ENCODE assay signal across 1 cellular context in the genomic region with DNA sequence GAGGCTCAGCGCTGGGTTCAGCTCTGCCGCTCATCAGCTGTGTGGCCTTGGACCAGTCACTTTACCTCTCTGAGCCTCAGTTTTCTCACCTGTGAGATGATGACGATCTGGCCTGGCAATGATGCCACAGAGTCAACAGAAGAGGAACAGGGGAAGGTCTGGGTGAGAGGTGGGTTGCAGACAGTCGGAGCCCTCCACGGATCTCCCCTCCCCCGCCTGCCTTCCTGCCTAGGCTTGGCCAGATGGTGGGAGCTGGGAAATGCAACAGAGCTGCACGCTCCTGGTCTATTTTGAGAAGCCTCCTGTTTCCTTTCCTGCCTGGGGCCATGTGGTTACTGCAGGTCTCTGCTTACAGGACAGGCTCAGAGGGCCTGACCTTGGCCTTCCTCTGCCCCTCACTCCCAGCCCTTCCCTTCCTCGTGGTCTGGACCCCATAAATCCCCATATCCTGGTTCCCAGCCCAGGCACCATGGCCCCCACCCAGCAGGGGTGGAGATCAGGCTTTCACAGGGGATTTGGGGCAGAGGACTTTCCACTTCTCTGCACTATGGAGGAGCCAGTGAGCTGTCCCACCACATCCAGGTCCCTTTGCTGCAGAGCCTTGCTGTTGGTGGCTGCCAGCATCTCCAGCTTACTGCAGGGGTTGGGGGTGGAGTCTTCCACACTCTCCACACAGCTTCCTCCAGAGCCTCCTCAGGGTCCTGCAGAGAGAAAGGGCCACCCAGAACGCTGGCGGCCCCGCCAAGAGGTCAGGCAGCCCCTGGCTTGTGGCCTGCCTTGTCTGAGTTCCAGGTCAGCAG.
TF ChIP-seq lines count a peak whose summit lies in the region.

No MANE protein-coding gene starts in this region.

TF ChIP-seq in GM23338, 12 proteins besides CTCF, POLR2A, EP300 and RAD21 (continued from another document):
- TF ChIP-seq, protein P1, sequence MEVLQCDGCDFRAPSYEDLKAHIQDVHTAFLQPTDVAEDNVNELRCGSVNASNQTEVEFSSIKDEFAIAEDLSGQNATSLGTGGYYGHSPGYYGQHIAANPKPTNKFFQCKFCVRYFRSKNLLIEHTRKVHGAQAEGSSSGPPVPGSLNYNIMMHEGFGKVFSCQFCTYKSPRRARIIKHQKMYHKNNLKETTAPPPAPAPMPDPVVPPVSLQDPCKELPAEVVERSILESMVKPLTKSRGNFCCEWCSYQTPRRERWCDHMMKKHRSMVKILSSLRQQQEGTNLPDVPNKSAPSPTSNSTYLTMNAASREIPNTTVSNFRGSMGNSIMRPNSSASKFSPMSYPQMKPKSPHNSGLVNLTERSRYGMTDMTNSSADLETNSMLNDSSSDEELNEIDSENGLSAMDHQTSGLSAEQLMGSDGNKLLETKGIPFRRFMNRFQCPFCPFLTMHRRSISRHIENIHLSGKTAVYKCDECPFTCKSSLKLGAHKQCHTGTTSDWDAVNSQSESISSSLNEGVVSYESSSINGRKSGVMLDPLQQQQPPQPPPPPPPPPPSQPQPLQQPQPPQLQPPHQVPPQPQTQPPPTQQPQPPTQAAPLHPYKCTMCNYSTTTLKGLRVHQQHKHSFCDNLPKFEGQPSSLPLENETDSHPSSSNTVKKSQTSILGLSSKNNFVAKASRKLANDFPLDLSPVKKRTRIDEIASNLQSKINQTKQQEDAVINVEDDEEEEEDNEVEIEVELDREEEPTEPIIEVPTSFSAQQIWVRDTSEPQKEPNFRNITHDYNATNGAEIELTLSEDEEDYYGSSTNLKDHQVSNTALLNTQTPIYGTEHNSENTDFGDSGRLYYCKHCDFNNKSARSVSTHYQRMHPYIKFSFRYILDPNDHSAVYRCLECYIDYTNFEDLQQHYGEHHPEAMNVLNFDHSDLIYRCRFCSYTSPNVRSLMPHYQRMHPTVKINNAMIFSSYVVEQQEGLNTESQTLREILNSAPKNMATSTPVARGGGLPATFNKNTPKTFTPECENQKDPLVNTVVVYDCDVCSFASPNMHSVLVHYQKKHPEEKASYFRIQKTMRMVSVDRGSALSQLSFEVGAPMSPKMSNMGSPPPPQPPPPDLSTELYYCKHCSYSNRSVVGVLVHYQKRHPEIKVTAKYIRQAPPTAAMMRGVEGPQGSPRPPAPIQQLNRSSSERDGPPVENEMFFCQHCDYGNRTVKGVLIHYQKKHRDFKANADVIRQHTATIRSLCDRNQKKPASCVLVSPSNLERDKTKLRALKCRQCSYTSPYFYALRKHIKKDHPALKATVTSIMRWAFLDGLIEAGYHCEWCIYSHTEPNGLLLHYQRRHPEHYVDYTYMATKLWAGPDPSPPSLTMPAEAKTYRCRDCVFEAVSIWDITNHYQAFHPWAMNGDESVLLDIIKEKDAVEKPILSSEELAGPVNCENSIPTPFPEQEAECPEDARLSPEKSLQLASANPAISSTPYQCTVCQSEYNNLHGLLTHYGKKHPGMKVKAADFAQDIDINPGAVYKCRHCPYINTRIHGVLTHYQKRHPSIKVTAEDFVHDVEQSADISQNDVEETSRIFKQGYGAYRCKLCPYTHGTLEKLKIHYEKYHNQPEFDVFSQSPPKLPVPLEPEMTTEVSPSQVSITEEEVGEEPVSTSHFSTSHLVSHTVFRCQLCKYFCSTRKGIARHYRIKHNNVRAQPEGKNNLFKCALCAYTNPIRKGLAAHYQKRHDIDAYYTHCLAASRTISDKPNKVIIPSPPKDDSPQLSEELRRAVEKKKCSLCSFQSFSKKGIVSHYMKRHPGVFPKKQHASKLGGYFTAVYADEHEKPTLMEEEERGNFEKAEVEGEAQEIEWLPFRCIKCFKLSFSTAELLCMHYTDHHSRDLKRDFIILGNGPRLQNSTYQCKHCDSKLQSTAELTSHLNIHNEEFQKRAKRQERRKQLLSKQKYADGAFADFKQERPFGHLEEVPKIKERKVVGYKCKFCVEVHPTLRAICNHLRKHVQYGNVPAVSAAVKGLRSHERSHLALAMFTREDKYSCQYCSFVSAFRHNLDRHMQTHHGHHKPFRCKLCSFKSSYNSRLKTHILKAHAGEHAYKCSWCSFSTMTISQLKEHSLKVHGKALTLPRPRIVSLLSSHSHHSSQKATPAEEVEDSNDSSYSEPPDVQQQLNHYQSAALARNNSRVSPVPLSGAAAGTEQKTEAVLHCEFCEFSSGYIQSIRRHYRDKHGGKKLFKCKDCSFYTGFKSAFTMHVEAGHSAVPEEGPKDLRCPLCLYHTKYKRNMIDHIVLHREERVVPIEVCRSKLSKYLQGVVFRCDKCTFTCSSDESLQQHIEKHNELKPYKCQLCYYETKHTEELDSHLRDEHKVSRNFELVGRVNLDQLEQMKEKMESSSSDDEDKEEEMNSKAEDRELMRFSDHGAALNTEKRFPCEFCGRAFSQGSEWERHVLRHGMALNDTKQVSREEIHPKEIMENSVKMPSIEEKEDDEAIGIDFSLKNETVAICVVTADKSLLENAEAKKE (CRISPR knock-in tag; IDR thresholded peaks at IDR 0.05) = no peak
- TF ChIP-seq, protein P2, sequence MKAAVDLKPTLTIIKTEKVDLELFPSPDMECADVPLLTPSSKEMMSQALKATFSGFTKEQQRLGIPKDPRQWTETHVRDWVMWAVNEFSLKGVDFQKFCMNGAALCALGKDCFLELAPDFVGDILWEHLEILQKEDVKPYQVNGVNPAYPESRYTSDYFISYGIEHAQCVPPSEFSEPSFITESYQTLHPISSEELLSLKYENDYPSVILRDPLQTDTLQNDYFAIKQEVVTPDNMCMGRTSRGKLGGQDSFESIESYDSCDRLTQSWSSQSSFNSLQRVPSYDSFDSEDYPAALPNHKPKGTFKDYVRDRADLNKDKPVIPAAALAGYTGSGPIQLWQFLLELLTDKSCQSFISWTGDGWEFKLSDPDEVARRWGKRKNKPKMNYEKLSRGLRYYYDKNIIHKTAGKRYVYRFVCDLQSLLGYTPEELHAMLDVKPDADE (IDR thresholded peaks at IDR 0.05) = no peak
- TF ChIP-seq EZH2phosphoT487 (IDR thresholded peaks at IDR 0.05; ENCODE audit: unreplicated experiment) = no peak
- no peak for TF ChIP-seq JUNB (IDR thresholded peaks at IDR 0.05; ENCODE audit: unreplicated experiment)
- no peak for TF ChIP-seq NANOG (IDR thresholded peaks at IDR 0.05; ENCODE audit: borderline replicate concordance)
- TF ChIP-seq POLR2AphosphoS5 (IDR thresholded peaks at IDR 0.05; ENCODE audit: low read depth) = no peak
- TF ChIP-seq ZNF114 (CRISPR knock-in tag; IDR thresholded peaks at IDR 0.05) = no peak
